ENCODE assay signal across 19 cellular contexts in genomic region chr17:9211133-9211765, GRCh38.
DNase-seq lines count a peak whose midpoint lies in the region; ATAC-seq and TF ChIP-seq lines count a peak whose summit lies in the region.
"Had no signal": no experiment of that assay in that cellular context is flagged by ENCODE, and none has a peak within 500 bp of the region (broad histone marks: within the 10 kb centered on the region; RNA-seq: fewer than 3 reads in every experiment).

No MANE protein-coding gene starts in this region.

- whole genome bisulfite sequencing in endodermal cell (ENCODE audit: insufficient coverage in 1 of 2, insufficient read length in 1 of 2), 2 experiments = 82 to 83% methylated on average over 12 to 13 of the region's 13 CpGs
- 62 to 73% (median 68%) methylated on average over 13 of the region's 13 CpGs for WGBS in spleen, 5 donors

- no peak overlapping the region for H3K4me3 ChIP-seq in H7 (ENCODE audit: insufficient read depth, low read depth, low read length)
- H3K4me3 ChIP-seq in endodermal cell (ENCODE audit: low read length) = no peak overlapping the region
- H3K4me3 ChIP-seq in spleen = no peak overlapping the region
- H3K4me3 ChIP-seq in vagina = no peak overlapping the region
- H3K4me3 ChIP-seq: GM23248, K562, PC-9 had no signal

- H3K4me1 Mint-ChIP-seq in endodermal cell = no peaks in the 10 kb centered on the region
- H3K4me1 Mint-ChIP-seq: B cell had no signal

- no peaks in the 10 kb centered on the region for H3K27me3 ChIP-seq in H7 (ENCODE audit: control insufficient read depth, insufficient read depth, low read length)
- no peaks in the 10 kb centered on the region for H3K27me3 ChIP-seq in endodermal cell (ENCODE audit: control insufficient read depth, insufficient read depth, low read length, poor library complexity, severe bottlenecking)
- H3K27me3 ChIP-seq in spleen (replicated peaks in 1 of 7) = peaks cover 0 to 3% (median 0%) of the 10 kb centered on the region in 7 donors
- no peaks in the 10 kb centered on the region for H3K27me3 ChIP-seq in vagina

- no peak for ATAC-seq in HG03521 (IDR thresholded peaks at IDR 0.05; ENCODE audit: unreplicated experiment)
- ATAC-seq: K562 had no signal

- H3K4me1 ChIP-seq in endodermal cell (ENCODE audit: control insufficient read depth, insufficient read depth, low read length) (no peaks in the 10 kb centered on the region), spleen (peaks cover 0 to 6% (median 0%) of the 10 kb centered on the region in 6 donors), vagina (peaks cover 12% of the 10 kb centered on the region)

- peaks cover 17% of the 10 kb centered on the region for H3K9me3 Mint-ChIP-seq in endodermal cell

- peak; percentile 44 for DNase-seq in H7
- peak; percentile 76 for DNase-seq in NCI-H146 (lab: John Stamatoyannopoulos, UW)
- DNase-seq in endodermal cell = peak; percentile 67
- DNase-seq in spleen = peak; percentile 33
- DNase-seq in vagina (ENCODE audit: extremely low spot score in 2 of 2) = no peak
- DNase-seq in cerebellar nuclear complex (lab: John Stamatoyannopoulos, UW) = no peak
- DNase-seq: CD4-positive, alpha-beta memory T cell; DMS79 treated with DMSO at 0.1 percent for 48 hours; GM23248; NCI-H1092; NCI-H1694 treated with DMSO at 0.1 percent for 48 hours; NCI-H446; NCI-H774; PC-9; SK-N-SH had no signal

- TF ChIP-seq CTCF in endodermal cell (conservative IDR thresholded peaks at IDR 0.05) (no peak), spleen (IDR thresholded peaks at IDR 0.05 in 8 of 11, conservative IDR thresholded peaks at IDR 0.05 in 3 of 11) (no peak), vagina (IDR thresholded peaks at IDR 0.05) (no peak)

- H3K36me3 Mint-ChIP-seq in endodermal cell (ENCODE audit: low read depth) = peaks cover 31% of the 10 kb centered on the region

- no peak for TF ChIP-seq POLR2A in spleen (IDR thresholded peaks at IDR 0.05)
- no peak for TF ChIP-seq POLR2A in vagina (IDR thresholded peaks at IDR 0.05)

- H3K27me3 Mint-ChIP-seq in endodermal cell (ENCODE audit: insufficient read depth) = peaks cover 2% of the 10 kb centered on the region
- H3K27me3 Mint-ChIP-seq: B cell had no signal

- H3K27ac ChIP-seq in endodermal cell (ENCODE audit: low read depth, low read length) (no peak overlapping the region), spleen (no peak overlapping the region), vagina (no peak overlapping the region)
- H3K27ac ChIP-seq: GM23248, PC-9 had no signal

- H3K36me3 ChIP-seq in H7 (replicated peaks; ENCODE audit: control insufficient read depth, insufficient read depth, low read length) (no peaks in the 10 kb centered on the region), endodermal cell (ENCODE audit: control insufficient read depth, insufficient read depth, low read length) (peaks cover 28% of the 10 kb centered on the region), spleen (no peaks in the 10 kb centered on the region), vagina (no peaks in the 10 kb centered on the region)

- H3K9me3 ChIP-seq in endodermal cell (ENCODE audit: control insufficient read depth, low read length) (peaks cover 24% of the 10 kb centered on the region), spleen (peaks cover 0 to 21% (median 15%) of the 10 kb centered on the region in 8 donors), vagina (peaks cover 8% of the 10 kb centered on the region)

- intact Hi-C loops in spleen (cut with DNase I; ENCODE audit: low total_unique reads) = no loop called here
- intact Hi-C loops in vagina (cut with DNase I) = no loop called here

- H3K27ac Mint-ChIP-seq in endodermal cell = no peak overlapping the region
- H3K27ac Mint-ChIP-seq: B cell; T-helper 1 cell treated with Interleukin-12 subunit alpha and Interleukin-12 subunit beta and Interleukin-4 antibody, amounts not matched to agents 30 μg/mL and 1 μg/mL, for 36 hours had no signal

- H3K4me3 Mint-ChIP-seq in endodermal cell = no peak overlapping the region
- H3K4me3 Mint-ChIP-seq: B cell; CD4-positive, alpha-beta memory T cell; T-helper 1 cell treated with Interleukin-12 subunit alpha and Interleukin-12 subunit beta and Interleukin-4 antibody, amounts not matched to agents 30 μg/mL and 1 μg/mL, for 36 hours had no signal

- H3K9ac ChIP-seq in endodermal cell (ENCODE audit: extremely low read depth, low read length, poor library complexity, severe bottlenecking) = no peak overlapping the region
- H3K9ac ChIP-seq: GM23248, SK-N-SH had no signal

Comparison
In these comparisons a context has a peak if more than half of its experiments do, and no peak if none do; other contexts are left out.
1. DNase-seq: peak in H7 (single experiment), NCI-H146 (single experiment), endodermal cell (single experiment) and spleen (single experiment); none in vagina (0 of 2) and cerebellar nuclear complex (0 of 2).